In the genomic region with DNA sequence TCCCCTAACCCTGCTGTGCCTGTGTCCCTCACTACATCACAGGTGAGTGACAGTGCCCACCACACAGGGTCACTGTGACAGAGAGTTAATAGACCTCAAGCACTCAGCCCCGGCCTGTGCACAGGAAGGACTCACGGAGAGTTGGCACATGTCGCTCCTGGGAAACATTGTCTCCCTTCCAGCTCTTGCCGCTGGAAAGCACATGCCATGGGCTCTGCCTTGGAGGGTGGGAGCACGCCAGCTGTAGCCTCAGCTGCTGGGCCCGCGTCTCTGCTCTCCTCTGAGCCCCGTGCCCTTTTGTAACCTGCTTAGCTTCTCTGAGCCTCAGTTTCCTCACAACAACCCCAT, we compare ENCODE assay signal across 1 cellular context.
TF ChIP-seq lines count a peak whose summit lies in the region.

No MANE protein-coding gene starts in this region.

TF ChIP-seq in GM23338, 12 proteins besides CTCF, POLR2A, EP300 and RAD21 (continued from another document):
- TF ChIP-seq, protein P1, sequence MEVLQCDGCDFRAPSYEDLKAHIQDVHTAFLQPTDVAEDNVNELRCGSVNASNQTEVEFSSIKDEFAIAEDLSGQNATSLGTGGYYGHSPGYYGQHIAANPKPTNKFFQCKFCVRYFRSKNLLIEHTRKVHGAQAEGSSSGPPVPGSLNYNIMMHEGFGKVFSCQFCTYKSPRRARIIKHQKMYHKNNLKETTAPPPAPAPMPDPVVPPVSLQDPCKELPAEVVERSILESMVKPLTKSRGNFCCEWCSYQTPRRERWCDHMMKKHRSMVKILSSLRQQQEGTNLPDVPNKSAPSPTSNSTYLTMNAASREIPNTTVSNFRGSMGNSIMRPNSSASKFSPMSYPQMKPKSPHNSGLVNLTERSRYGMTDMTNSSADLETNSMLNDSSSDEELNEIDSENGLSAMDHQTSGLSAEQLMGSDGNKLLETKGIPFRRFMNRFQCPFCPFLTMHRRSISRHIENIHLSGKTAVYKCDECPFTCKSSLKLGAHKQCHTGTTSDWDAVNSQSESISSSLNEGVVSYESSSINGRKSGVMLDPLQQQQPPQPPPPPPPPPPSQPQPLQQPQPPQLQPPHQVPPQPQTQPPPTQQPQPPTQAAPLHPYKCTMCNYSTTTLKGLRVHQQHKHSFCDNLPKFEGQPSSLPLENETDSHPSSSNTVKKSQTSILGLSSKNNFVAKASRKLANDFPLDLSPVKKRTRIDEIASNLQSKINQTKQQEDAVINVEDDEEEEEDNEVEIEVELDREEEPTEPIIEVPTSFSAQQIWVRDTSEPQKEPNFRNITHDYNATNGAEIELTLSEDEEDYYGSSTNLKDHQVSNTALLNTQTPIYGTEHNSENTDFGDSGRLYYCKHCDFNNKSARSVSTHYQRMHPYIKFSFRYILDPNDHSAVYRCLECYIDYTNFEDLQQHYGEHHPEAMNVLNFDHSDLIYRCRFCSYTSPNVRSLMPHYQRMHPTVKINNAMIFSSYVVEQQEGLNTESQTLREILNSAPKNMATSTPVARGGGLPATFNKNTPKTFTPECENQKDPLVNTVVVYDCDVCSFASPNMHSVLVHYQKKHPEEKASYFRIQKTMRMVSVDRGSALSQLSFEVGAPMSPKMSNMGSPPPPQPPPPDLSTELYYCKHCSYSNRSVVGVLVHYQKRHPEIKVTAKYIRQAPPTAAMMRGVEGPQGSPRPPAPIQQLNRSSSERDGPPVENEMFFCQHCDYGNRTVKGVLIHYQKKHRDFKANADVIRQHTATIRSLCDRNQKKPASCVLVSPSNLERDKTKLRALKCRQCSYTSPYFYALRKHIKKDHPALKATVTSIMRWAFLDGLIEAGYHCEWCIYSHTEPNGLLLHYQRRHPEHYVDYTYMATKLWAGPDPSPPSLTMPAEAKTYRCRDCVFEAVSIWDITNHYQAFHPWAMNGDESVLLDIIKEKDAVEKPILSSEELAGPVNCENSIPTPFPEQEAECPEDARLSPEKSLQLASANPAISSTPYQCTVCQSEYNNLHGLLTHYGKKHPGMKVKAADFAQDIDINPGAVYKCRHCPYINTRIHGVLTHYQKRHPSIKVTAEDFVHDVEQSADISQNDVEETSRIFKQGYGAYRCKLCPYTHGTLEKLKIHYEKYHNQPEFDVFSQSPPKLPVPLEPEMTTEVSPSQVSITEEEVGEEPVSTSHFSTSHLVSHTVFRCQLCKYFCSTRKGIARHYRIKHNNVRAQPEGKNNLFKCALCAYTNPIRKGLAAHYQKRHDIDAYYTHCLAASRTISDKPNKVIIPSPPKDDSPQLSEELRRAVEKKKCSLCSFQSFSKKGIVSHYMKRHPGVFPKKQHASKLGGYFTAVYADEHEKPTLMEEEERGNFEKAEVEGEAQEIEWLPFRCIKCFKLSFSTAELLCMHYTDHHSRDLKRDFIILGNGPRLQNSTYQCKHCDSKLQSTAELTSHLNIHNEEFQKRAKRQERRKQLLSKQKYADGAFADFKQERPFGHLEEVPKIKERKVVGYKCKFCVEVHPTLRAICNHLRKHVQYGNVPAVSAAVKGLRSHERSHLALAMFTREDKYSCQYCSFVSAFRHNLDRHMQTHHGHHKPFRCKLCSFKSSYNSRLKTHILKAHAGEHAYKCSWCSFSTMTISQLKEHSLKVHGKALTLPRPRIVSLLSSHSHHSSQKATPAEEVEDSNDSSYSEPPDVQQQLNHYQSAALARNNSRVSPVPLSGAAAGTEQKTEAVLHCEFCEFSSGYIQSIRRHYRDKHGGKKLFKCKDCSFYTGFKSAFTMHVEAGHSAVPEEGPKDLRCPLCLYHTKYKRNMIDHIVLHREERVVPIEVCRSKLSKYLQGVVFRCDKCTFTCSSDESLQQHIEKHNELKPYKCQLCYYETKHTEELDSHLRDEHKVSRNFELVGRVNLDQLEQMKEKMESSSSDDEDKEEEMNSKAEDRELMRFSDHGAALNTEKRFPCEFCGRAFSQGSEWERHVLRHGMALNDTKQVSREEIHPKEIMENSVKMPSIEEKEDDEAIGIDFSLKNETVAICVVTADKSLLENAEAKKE (CRISPR knock-in tag; IDR thresholded peaks at IDR 0.05): no peak
- TF ChIP-seq, protein P2, sequence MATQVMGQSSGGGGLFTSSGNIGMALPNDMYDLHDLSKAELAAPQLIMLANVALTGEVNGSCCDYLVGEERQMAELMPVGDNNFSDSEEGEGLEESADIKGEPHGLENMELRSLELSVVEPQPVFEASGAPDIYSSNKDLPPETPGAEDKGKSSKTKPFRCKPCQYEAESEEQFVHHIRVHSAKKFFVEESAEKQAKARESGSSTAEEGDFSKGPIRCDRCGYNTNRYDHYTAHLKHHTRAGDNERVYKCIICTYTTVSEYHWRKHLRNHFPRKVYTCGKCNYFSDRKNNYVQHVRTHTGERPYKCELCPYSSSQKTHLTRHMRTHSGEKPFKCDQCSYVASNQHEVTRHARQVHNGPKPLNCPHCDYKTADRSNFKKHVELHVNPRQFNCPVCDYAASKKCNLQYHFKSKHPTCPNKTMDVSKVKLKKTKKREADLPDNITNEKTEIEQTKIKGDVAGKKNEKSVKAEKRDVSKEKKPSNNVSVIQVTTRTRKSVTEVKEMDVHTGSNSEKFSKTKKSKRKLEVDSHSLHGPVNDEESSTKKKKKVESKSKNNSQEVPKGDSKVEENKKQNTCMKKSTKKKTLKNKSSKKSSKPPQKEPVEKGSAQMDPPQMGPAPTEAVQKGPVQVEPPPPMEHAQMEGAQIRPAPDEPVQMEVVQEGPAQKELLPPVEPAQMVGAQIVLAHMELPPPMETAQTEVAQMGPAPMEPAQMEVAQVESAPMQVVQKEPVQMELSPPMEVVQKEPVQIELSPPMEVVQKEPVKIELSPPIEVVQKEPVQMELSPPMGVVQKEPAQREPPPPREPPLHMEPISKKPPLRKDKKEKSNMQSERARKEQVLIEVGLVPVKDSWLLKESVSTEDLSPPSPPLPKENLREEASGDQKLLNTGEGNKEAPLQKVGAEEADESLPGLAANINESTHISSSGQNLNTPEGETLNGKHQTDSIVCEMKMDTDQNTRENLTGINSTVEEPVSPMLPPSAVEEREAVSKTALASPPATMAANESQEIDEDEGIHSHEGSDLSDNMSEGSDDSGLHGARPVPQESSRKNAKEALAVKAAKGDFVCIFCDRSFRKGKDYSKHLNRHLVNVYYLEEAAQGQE (IDR thresholded peaks at IDR 0.05; ENCODE audit: unreplicated experiment): no peak
- TF ChIP-seq, protein P3, sequence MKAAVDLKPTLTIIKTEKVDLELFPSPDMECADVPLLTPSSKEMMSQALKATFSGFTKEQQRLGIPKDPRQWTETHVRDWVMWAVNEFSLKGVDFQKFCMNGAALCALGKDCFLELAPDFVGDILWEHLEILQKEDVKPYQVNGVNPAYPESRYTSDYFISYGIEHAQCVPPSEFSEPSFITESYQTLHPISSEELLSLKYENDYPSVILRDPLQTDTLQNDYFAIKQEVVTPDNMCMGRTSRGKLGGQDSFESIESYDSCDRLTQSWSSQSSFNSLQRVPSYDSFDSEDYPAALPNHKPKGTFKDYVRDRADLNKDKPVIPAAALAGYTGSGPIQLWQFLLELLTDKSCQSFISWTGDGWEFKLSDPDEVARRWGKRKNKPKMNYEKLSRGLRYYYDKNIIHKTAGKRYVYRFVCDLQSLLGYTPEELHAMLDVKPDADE (IDR thresholded peaks at IDR 0.05): no peak
- TF ChIP-seq ZNF114 (CRISPR knock-in tag; IDR thresholded peaks at IDR 0.05) (no peak), ZNF331 (CRISPR knock-in tag; IDR thresholded peaks at IDR 0.05; ENCODE audit: low read depth) (no peak), CREB1 (CRISPR knock-in tag; IDR thresholded peaks at IDR 0.05; ENCODE audit: low read depth) (no peak), POLR2AphosphoS5 (IDR thresholded peaks at IDR 0.05; ENCODE audit: low read depth) (no peak), JUNB (IDR thresholded peaks at IDR 0.05; ENCODE audit: unreplicated experiment) (no peak), NANOG (IDR thresholded peaks at IDR 0.05; ENCODE audit: borderline replicate concordance) (no peak), EZH2 (IDR thresholded peaks at IDR 0.05; ENCODE audit: low read depth, unreplicated experiment) (no peak)
TF ChIP-seq in GM23338: peak in this region for 0.
